4 cellular contexts compared by ENCODE assay signal in genomic region chr19:82864-83263, GRCh38. TPM values are rescaled to one million over a fixed set of nuclear protein-coding genes. Genes with fewer than 3 reads are reported as not detected.
"Had no signal": no experiment of that assay in that cellular context is flagged by ENCODE, and none has a peak within 500 bp of the region (broad histone marks: within the 10 kb centered on the region; RNA-seq: fewer than 3 reads in every experiment).

No MANE protein-coding gene starts in this region.

RNA-seq across cellular contexts. Expression of gene OR4F17, which starts 24.0 kb away (rescaled TPM):
- total RNA-seq: LHCN-M2, M059J, MCF 10A, NCI-H460 had no signal
